ENCODE assay signal across 8 cellular contexts in genomic region chr14:75277796-75278421, GRCh38. TPM values are rescaled to one million over a fixed set of nuclear protein-coding genes. Genes with fewer than 3 reads are reported as not detected.
DNase-seq lines count a peak whose midpoint lies in the region; ATAC-seq and TF ChIP-seq lines count a peak whose summit lies in the region.

No MANE protein-coding gene starts in this region.

- CTCF ChIA-PET in OCI-LY7 (lab: Charles Lee; ENCODE audit: unreplicated experiment): no interaction called here

- H3K9me2 ChIP-seq in OCI-LY7 (ENCODE audit: insufficient read depth, low read length): no peaks in the 10 kb centered on the region

- no peaks in the 10 kb centered on the region for H4K20me1 ChIP-seq in OCI-LY7 (ENCODE audit: insufficient read depth, low read length)

- no peaks in the 10 kb centered on the region for H3K9me3 Mint-ChIP-seq in activated T-cell treated with anti-CD3 and anti-CD28 coated beads, Interleukin-2, amount 50 U/mL, for 24 hours
- H3K9me3 Mint-ChIP-seq in natural killer cell treated with Interleukin-12 subunit alpha and Interleukin-12 subunit beta and Interleukin-15 and Interleukin-18, amount 100 ng/mL, for 72 hours: no peaks in the 10 kb centered on the region

- no peak overlapping the region for H3K27ac ChIP-seq in OCI-LY7 (ENCODE audit: low read depth, low read length, poor library complexity, severe bottlenecking)
- H3K27ac ChIP-seq in effector memory CD4-positive, alpha-beta T cell (ENCODE audit: insufficient read depth, low read length, poor library complexity, severe bottlenecking): peak overlapping the region; percentile 86

- H3K27me3 Mint-ChIP-seq in activated T-cell treated with anti-CD3 and anti-CD28 coated beads, Interleukin-2, amount 50 U/mL, for 24 hours: peaks cover 44% of the 10 kb centered on the region
- H3K27me3 Mint-ChIP-seq in natural killer cell treated with Interleukin-12 subunit alpha and Interleukin-12 subunit beta and Interleukin-15 and Interleukin-18, amount 100 ng/mL, for 72 hours: peaks cover 9 to 19% of the 10 kb centered on the region in 2 donors

- H3K36me3 ChIP-seq in OCI-LY7 (ENCODE audit: insufficient read depth, low read length): no peaks in the 10 kb centered on the region
- peaks cover 25% of the 10 kb centered on the region for H3K36me3 ChIP-seq in effector memory CD4-positive, alpha-beta T cell (ENCODE audit: control insufficient read depth, insufficient read depth, low read length)

- no peak for TF ChIP-seq CTCF in OCI-LY7 (conservative IDR thresholded peaks at IDR 0.05; ENCODE audit: low read length)

- no peaks in the 10 kb centered on the region for H3K79me2 ChIP-seq in OCI-LY7 (ENCODE audit: insufficient read depth, low read depth, low read length)

- POLR2A ChIA-PET in OCI-LY7 (lab: Charles Lee): no interaction called here

- H3K36me3 Mint-ChIP-seq in activated T-cell treated with anti-CD3 and anti-CD28 coated beads, Interleukin-2, amount 50 U/mL, for 24 hours (ENCODE audit: low read depth): peaks cover 37% of the 10 kb centered on the region
- H3K36me3 Mint-ChIP-seq in natural killer cell treated with Interleukin-12 subunit alpha and Interleukin-12 subunit beta and Interleukin-15 and Interleukin-18, amount 100 ng/mL, for 72 hours: peaks cover 6% of the 10 kb centered on the region

- intact Hi-C loops in OCI-LY7 (cut with micrococcal nuclease; ENCODE audit: unreplicated experiment): loop anchor here (1.0 to 5.0 kb wide), 2 partner anchors 29 to 101 kb away; partner anchors contain the start of gene TMED10

- H3K4me3 ChIP-seq in OCI-LY7 (ENCODE audit: low read depth, low read length, poor library complexity, severe bottlenecking): peak overlapping the region; percentile 68
- H3K4me3 ChIP-seq in effector memory CD4-positive, alpha-beta T cell (ENCODE audit: insufficient read depth, low read depth, low read length, poor library complexity, severe bottlenecking): peak overlapping the region; percentile 97

- BruUV-seq in OCI-LY7 (replicated peaks; lab: Mats Ljungman, UMichigan): no TSS peak

- peak; percentile 17 to 36 for ATAC-seq in natural killer cell treated with Interleukin-12 subunit alpha and Interleukin-12 subunit beta and Interleukin-15 and Interleukin-18, amount 100 ng/mL, for 72 hours
- no peak for ATAC-seq in GM18858 (IDR thresholded peaks at IDR 0.05; ENCODE audit: unreplicated experiment)
- ATAC-seq in GM18505 (IDR thresholded peaks at IDR 0.05; ENCODE audit: unreplicated experiment): no peak

- H3K4me1 Mint-ChIP-seq in activated T-cell treated with anti-CD3 and anti-CD28 coated beads, Interleukin-2, amount 50 U/mL, for 24 hours (ENCODE audit: low read depth): peaks cover 59% of the 10 kb centered on the region
- H3K4me1 Mint-ChIP-seq in natural killer cell treated with Interleukin-12 subunit alpha and Interleukin-12 subunit beta and Interleukin-15 and Interleukin-18, amount 100 ng/mL, for 72 hours (ENCODE audit: low read depth in 2 of 2): peaks cover 46 to 53% of the 10 kb centered on the region in 2 donors

- H3K4me2 ChIP-seq in OCI-LY7 (ENCODE audit: low read length): peak overlapping the region; percentile 94

- peaks cover 32% of the 10 kb centered on the region for H3K4me1 ChIP-seq in OCI-LY7 (ENCODE audit: insufficient read depth, low read length, poor library complexity, severe bottlenecking)
- peaks cover 42% of the 10 kb centered on the region for H3K4me1 ChIP-seq in effector memory CD4-positive, alpha-beta T cell (ENCODE audit: control insufficient read depth, insufficient read depth, low read length, poor library complexity, severe bottlenecking)

- TF ChIP-seq POLR2A in GM18505 (IDR thresholded peaks at IDR 0.05; ENCODE audit: borderline replicate concordance, extremely low read depth, insufficient read depth, insufficient read length): no peak

- peak overlapping the region; percentile 99 for H3K27ac Mint-ChIP-seq in activated T-cell treated with anti-CD3 and anti-CD28 coated beads, Interleukin-2, amount 50 U/mL, for 24 hours
- H3K27ac Mint-ChIP-seq in natural killer cell treated with Interleukin-12 subunit alpha and Interleukin-12 subunit beta and Interleukin-15 and Interleukin-18, amount 100 ng/mL, for 72 hours: peak overlapping the region; percentile 84 to 91

- H3K27me3 ChIP-seq in effector memory CD4-positive, alpha-beta T cell (replicated peaks; ENCODE audit: control insufficient read depth, insufficient read depth, low read length, poor library complexity, severe bottlenecking): no peaks in the 10 kb centered on the region

- peak overlapping the region; percentile 41; the same call in 1 of the 2 replicates for H2AFZ ChIP-seq in OCI-LY7 (ENCODE audit: low read length)

- DNase-seq in activated T-cell treated with anti-CD3 and anti-CD28 coated beads, Interleukin-2, amount 50 U/mL, for 24 hours: peak; percentile 55
- no peak for DNase-seq in activated T-cell treated with anti-CD3 and anti-CD28 coated beads, Interleukin-2, amount 50 U/mL, for 48 hours
- DNase-seq in OCI-LY7 (ENCODE audit: low spot score): no peak
- DNase-seq in effector memory CD4-positive, alpha-beta T cell: peak in 1 of 3 donors; percentile 56
- no peak for DNase-seq in natural killer cell treated with Interleukin-12 subunit alpha and Interleukin-12 subunit beta and Interleukin-15 and Interleukin-18, amount 100 ng/mL, for 72 hours (ENCODE audit: low spot score)
- DNase-seq in NCI-H82 treated with DMSO at 0.1 percent for 48 hours (lab: John Stamatoyannopoulos, UW; ENCODE audit: unreplicated experiment): no peak

- no peaks in the 10 kb centered on the region for H3K9me3 ChIP-seq in OCI-LY7 (ENCODE audit: low read length)
- no peaks in the 10 kb centered on the region for H3K9me3 ChIP-seq in effector memory CD4-positive, alpha-beta T cell (ENCODE audit: control insufficient read depth, low read length)

- peak overlapping the region; percentile 91 for H3K4me3 Mint-ChIP-seq in activated T-cell treated with anti-CD3 and anti-CD28 coated beads, Interleukin-2, amount 50 U/mL, for 24 hours
- H3K4me3 Mint-ChIP-seq in natural killer cell treated with Interleukin-12 subunit alpha and Interleukin-12 subunit beta and Interleukin-15 and Interleukin-18, amount 100 ng/mL, for 72 hours: peak overlapping the region; percentile 88

RNA-seq across cellular contexts. Expression of gene FOS, which starts 0.7 kb away (rescaled TPM):
- total RNA-seq in OCI-LY7 (2014; rRNA removed; shearing (Covaris generic)): 12.4 and 16.9 TPM in 2 replicates
- 3.3 and 4.6 TPM in 2 replicates for total RNA-seq in OCI-LY7 (2022)
- total RNA-seq in natural killer cell treated with Interleukin-12 subunit alpha and Interleukin-12 subunit beta and Interleukin-15 and Interleukin-18, amount 100 ng/mL, for 72 hours: 10 to 100 TPM; 25.3 to 35.2 TPM

Comparison
In these comparisons a context has a peak if more than half of its experiments do, and no peak if none do; other contexts are left out.
1. ATAC-seq: peak in natural killer cell treated with Interleukin-12 subunit alpha and Interleukin-12 subunit beta and Interleukin-15 and Interleukin-18, amount 100 ng/mL, for 72 hours (2 of 2); none in GM18858 (single experiment) and GM18505 (single experiment).